In the genomic region with DNA sequence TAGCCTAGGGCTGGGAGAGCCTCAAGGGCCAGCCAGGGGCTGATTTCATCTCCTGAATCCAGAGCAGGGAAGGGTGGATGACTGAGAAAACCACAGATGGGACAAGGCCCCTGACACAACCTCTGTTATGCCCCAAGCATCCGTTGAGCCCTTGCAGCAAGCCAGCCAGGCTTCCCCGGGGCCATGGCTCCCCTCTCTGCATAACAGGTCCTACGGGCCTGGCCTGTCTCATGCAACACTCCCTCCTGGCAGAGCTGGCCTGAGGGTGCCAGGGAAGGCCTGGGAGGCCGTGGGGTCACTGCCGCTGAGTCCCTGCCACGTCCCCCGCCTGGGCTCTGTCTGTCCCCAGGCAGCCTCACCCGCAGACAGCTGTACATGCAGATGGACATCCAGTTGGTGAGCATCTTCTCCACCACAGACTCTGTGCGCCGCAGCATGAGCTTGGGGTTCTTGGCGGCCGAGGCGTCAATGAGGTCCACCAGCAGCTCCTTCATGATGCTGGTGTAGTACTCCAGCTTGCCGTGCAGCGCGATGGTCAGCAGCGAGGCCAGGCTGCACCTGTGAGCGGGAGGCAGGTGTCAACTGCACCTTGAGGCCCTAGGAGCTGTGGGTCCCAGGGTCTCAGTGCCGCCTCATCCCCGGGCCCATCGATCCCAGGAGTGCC, we compare ENCODE assay signal across 24 cellular contexts. TPM values are rescaled to one million over a fixed set of nuclear protein-coding genes. Genes with fewer than 3 reads are reported as not detected.
A peak's percentile ranks its signal among the peaks of the same experiment; 100 is the strongest.
DNase-seq lines count a peak whose midpoint lies in the region; ATAC-seq, FAIRE-seq and TF ChIP-seq lines count a peak whose summit lies in the region.
"Had no signal": no experiment of that assay in that cellular context is flagged by ENCODE, and none has a peak within 500 bp of the region (broad histone marks: within the 10 kb centered on the region; RNA-seq: fewer than 3 reads in every experiment).

No MANE protein-coding gene starts in this region.

- peaks cover 44% of the 10 kb centered on the region for H3K27me3 Mint-ChIP-seq in endothelial cell (ENCODE audit: unreplicated experiment)
- H3K27me3 Mint-ChIP-seq in progenitor cell of endocrine pancreas, result no peaks in the 10 kb centered on the region
- H3K27me3 Mint-ChIP-seq: stimulated activated naive CD8-positive, alpha-beta T cell treated with anti-CD3 and anti-CD28 coated beads, Interleukin-15, Interleukin-2, amounts not matched to agents 100 ng/mL and 50 ng/mL, for 24 hours had no signal

- H3K9me3 Mint-ChIP-seq in endothelial cell (ENCODE audit: unreplicated experiment), result no peaks in the 10 kb centered on the region
- H3K9me3 Mint-ChIP-seq in progenitor cell of endocrine pancreas (ENCODE audit: low read depth), result no peaks in the 10 kb centered on the region
- H3K9me3 Mint-ChIP-seq: activated CD4-positive, alpha-beta memory T cell treated with anti-CD3 and anti-CD28 coated beads, Interleukin-2, amount 10 ng/mL, durations not matched to agents 7 days and 5 days; GM23338; naive B cell; stimulated activated naive CD8-positive, alpha-beta T cell treated with anti-CD3 and anti-CD28 coated beads, Interleukin-15, Interleukin-2, amounts not matched to agents 100 ng/mL and 50 ng/mL, for 24 hours; T-helper 2 cell treated with Interferon-gamma antibody and Interleukin-4, amounts not matched to agents 5 μg/mL and 100 μg/mL, for 36 hours had no signal

- H3K36me3 Mint-ChIP-seq in endothelial cell (ENCODE audit: low read depth, unreplicated experiment) (peaks cover 52% of the 10 kb centered on the region), progenitor cell of endocrine pancreas (ENCODE audit: insufficient read depth) (no peaks in the 10 kb centered on the region)
- H3K36me3 Mint-ChIP-seq: naive B cell had no signal

- H3K27ac Mint-ChIP-seq in endothelial cell (ENCODE audit: unreplicated experiment) (peak overlapping the region; percentile 42), progenitor cell of endocrine pancreas (peak overlapping the region; percentile 54)
- H3K27ac Mint-ChIP-seq: activated CD4-positive, alpha-beta memory T cell treated with anti-CD3 and anti-CD28 coated beads, Interleukin-2, amount 10 ng/mL, durations not matched to agents 7 days and 5 days; GM23338; stimulated activated naive CD8-positive, alpha-beta T cell treated with anti-CD3 and anti-CD28 coated beads, Interleukin-15, Interleukin-2, amounts not matched to agents 100 ng/mL and 50 ng/mL, for 24 hours; T-helper 2 cell treated with Interferon-gamma antibody and Interleukin-4, amounts not matched to agents 5 μg/mL and 100 μg/mL, for 36 hours had no signal

- peak in 2 of 3 donors; percentile 47 to 48 for DNase-seq in right cardiac atrium
- DNase-seq in Right ventricle myocardium inferior (ENCODE audit: missing footprints), result no peak
- no peak for DNase-seq in endothelial cell (ENCODE audit: low spot score)
- no peak for DNase-seq in progenitor cell of endocrine pancreas (ENCODE audit: low spot score, unreplicated experiment)
- no peak for DNase-seq in lower leg skin (ENCODE audit: low spot score in 2 of 2)
- no peak for DNase-seq in NCI-H748 treated with DMSO at 0.1 percent for 48 hours (lab: John Stamatoyannopoulos, UW)
- no peak for DNase-seq in GM12892 (ENCODE audit: insufficient read length)
- DNase-seq in hippocampal formation (lab: John Stamatoyannopoulos, UW), result no peak
- DNase-seq: activated CD4-positive, alpha-beta memory T cell treated with anti-CD3 and anti-CD28 coated beads, Interleukin-2, amount 10 ng/mL, durations not matched to agents 7 days and 5 days; activated CD4-positive, CD25-positive, alpha-beta regulatory T cell; activated gamma-delta T cell; activated T-cell treated with anti-CD3 and anti-CD28 coated beads for 4 hours; C1 segment of cervical spinal cord; KG1; naive B cell; NCI-H187; NCI-H226 had no signal

- FAIRE-seq in GM12892 (lab: Jason Lieb, UNC), result no peak
- FAIRE-seq: endothelial cell of umbilical vein had no signal

- intact Hi-C loops in right cardiac atrium (cut with DNase I) (loop anchor here in 1 of 4 donors (5.0 kb wide), 1 partner anchor 32 kb away; no protein-coding TSS in a partner anchor), Right ventricle myocardium inferior (cut with DNase I) (no loop called here), lower leg skin (cut with DNase I; ENCODE audit: low total_unique reads) (no loop called here)

- 90% methylated on average over 21 of the region's 21 CpGs for WGBS in right cardiac atrium
- 91 to 98% methylated on average over 6 to 19 of the region's 21 CpGs for WGBS in lower leg skin, 2 donors

- no peak overlapping the region for H3K27ac ChIP-seq in right cardiac atrium (ENCODE audit: low read length)

- H3K4me3 ChIP-seq in right cardiac atrium (ENCODE audit: low read length) (no peak overlapping the region), lower leg skin (ENCODE audit: low read depth, poor library complexity, severe bottlenecking) (no peak overlapping the region)
- H3K4me3 ChIP-seq: coronary artery, GM23338 had no signal

- TF ChIP-seq POLR2A in lower leg skin (IDR thresholded peaks at IDR 0.05) (no peak), GM12892 (IDR thresholded peaks at IDR 0.05; ENCODE audit: low read depth, low read length) (no peak)

- no peaks in the 10 kb centered on the region for H3K4me1 ChIP-seq in right cardiac atrium (ENCODE audit: control insufficient read depth, insufficient read depth, low read length)

- H3K4me1 Mint-ChIP-seq in endothelial cell (ENCODE audit: unreplicated experiment), result peaks cover 9% of the 10 kb centered on the region
- peaks cover 2% of the 10 kb centered on the region for H3K4me1 Mint-ChIP-seq in progenitor cell of endocrine pancreas (ENCODE audit: low read depth)

- H3K4me3 Mint-ChIP-seq in endothelial cell (ENCODE audit: unreplicated experiment), result peak overlapping the region; percentile 56
- H3K4me3 Mint-ChIP-seq in progenitor cell of endocrine pancreas (ENCODE audit: low read depth), result no peak overlapping the region
- H3K4me3 Mint-ChIP-seq: activated CD4-positive, alpha-beta memory T cell treated with anti-CD3 and anti-CD28 coated beads, Interleukin-2, amount 10 ng/mL, durations not matched to agents 7 days and 5 days; GM23338; naive B cell; stimulated activated naive CD8-positive, alpha-beta T cell treated with anti-CD3 and anti-CD28 coated beads, Interleukin-15, Interleukin-2, amounts not matched to agents 100 ng/mL and 50 ng/mL, for 24 hours; T-helper 2 cell treated with Interferon-gamma antibody and Interleukin-4, amounts not matched to agents 5 μg/mL and 100 μg/mL, for 36 hours had no signal

- no peaks in the 10 kb centered on the region for H3K27me3 ChIP-seq in right cardiac atrium (ENCODE audit: control insufficient read depth, insufficient read depth)

- ATAC-seq in right cardiac atrium, result no peak
- no peak for ATAC-seq in Right ventricle myocardium inferior
- ATAC-seq: GM23338 had no signal

- H3K9me3 ChIP-seq in right cardiac atrium (ENCODE audit: control insufficient read depth, low read length), result no peaks in the 10 kb centered on the region

- no peak for TF ChIP-seq CTCF in endothelial cell (IDR thresholded peaks at IDR 0.05; ENCODE audit: unreplicated experiment)
- TF ChIP-seq CTCF in progenitor cell of endocrine pancreas (IDR thresholded peaks at IDR 0.05; ENCODE audit: unreplicated experiment), result no peak
- no peak for TF ChIP-seq CTCF in lower leg skin (IDR thresholded peaks at IDR 0.05)

RNA-seq across cellular contexts. Expression of a gene that starts 22.1 kb away (rescaled TPM):
- total RNA-seq in right cardiac atrium (not detected), Right ventricle myocardium inferior (not detected), endothelial cell (ENCODE audit: unreplicated experiment) (2.7 TPM), progenitor cell of endocrine pancreas (not detected in 2 replicates), lower leg skin (not detected)
- polyA plus RNA-seq in right cardiac atrium, result not detected
- not detected for polyA plus RNA-seq in GM12892 (2012; ENCODE audit: missing spikeins)
- total RNA-seq: activated CD4-positive, alpha-beta memory T cell treated with anti-CD3 and anti-CD28 coated beads, Interleukin-2, amount 10 ng/mL, durations not matched to agents 7 days and 5 days; endothelial cell of umbilical vein; G401; GM23338 had no signal
- polyA plus RNA-seq: adipose tissue, endothelial cell of umbilical vein, GM23338 had no signal

RNA-seq across cellular contexts. Expression of a gene that starts 36.7 kb away (rescaled TPM):
- total RNA-seq in right cardiac atrium (not detected), Right ventricle myocardium inferior (not detected), endothelial cell (ENCODE audit: unreplicated experiment) (not detected), progenitor cell of endocrine pancreas (0.10 TPM in 1 of 2 replicates, not detected in the other), lower leg skin (not detected)
- not detected for polyA plus RNA-seq in right cardiac atrium
- polyA plus RNA-seq in GM12892 (2012; ENCODE audit: missing spikeins), result not detected
- total RNA-seq: activated CD4-positive, alpha-beta memory T cell treated with anti-CD3 and anti-CD28 coated beads, Interleukin-2, amount 10 ng/mL, durations not matched to agents 7 days and 5 days; endothelial cell of umbilical vein; G401; GM23338 had no signal
- polyA plus RNA-seq: adipose tissue, endothelial cell of umbilical vein, GM23338 had no signal

RNA-seq across cellular contexts. Expression of a gene that starts 41.4 kb away (rescaled TPM):
- 100 to 1,000 TPM in 1 of 4 donors, 10 to 100 TPM in 3; 75.4 to 102 (median 84.1) TPM for total RNA-seq in right cardiac atrium
- polyA plus RNA-seq in right cardiac atrium, result 89.4 TPM
- total RNA-seq in Right ventricle myocardium inferior, result 66.3 TPM
- 1,753 TPM for total RNA-seq in endothelial cell (ENCODE audit: unreplicated experiment)
- 17.6 and 18.0 TPM in 2 replicates for total RNA-seq in progenitor cell of endocrine pancreas
- total RNA-seq in lower leg skin, result 10 to 100 TPM; 24.0 to 42.6 (median 30.3) TPM
- polyA plus RNA-seq in GM12892 (2012; ENCODE audit: missing spikeins), result 0.38 TPM

Comparison
In these comparisons a context has a peak if more than half of its experiments do, and no peak if none do; other contexts are left out.
1. DNase-seq: peak in right cardiac atrium (2 of 3); none in Right ventricle myocardium inferior (single experiment), endothelial cell (single experiment), progenitor cell of endocrine pancreas (single experiment), lower leg skin (0 of 2), NCI-H748 treated with DMSO at 0.1 percent for 48 hours (single experiment), GM12892 (single experiment) and hippocampal formation (0 of 2).
2. RNA of a gene that starts 41.4 kb away (total RNA-seq): 1,753 TPM in endothelial cell (single experiment); 75.4 to 102 TPM in right cardiac atrium, 66.3 TPM in Right ventricle myocardium inferior (single experiment), 24.0 to 42.6 TPM in lower leg skin and 17.6 to 18.0 TPM in progenitor cell of endocrine pancreas; every median in the first group is over 10 times any median in the second.